7 cellular contexts compared by ENCODE assay signal in genomic region chr3:25789209-25789595, GRCh38. TPM values are rescaled to one million over a fixed set of nuclear protein-coding genes. Genes with fewer than 3 reads are reported as not detected.
DNase-seq lines count a peak whose midpoint lies in the region; ATAC-seq and TF ChIP-seq lines count a peak whose summit lies in the region.

No MANE protein-coding gene starts in this region.

- no peaks in the 10 kb centered on the region for H3K27me3 Mint-ChIP-seq in activated T-helper 2 cell treated with anti-CD3 and anti-CD28 coated beads, Interferon-gamma antibody, Interleukin-2, Interleukin-4, amounts not matched to agents 10 μg/mL and 5 μg/mL and 100 μg/mL, durations not matched to agents 14 hours and 24 hours and 36 hours (ENCODE audit: low read depth)

- H3K9me3 ChIP-seq in iPS-20b (ENCODE audit: insufficient read depth, low read depth, low read length) (no peaks in the 10 kb centered on the region), stomach (no peaks in the 10 kb centered on the region)

- peaks cover 26% of the 10 kb centered on the region for H3K36me3 Mint-ChIP-seq in activated T-helper 2 cell treated with anti-CD3 and anti-CD28 coated beads, Interferon-gamma antibody, Interleukin-2, Interleukin-4, amounts not matched to agents 10 μg/mL and 5 μg/mL and 100 μg/mL, durations not matched to agents 14 hours and 24 hours and 36 hours (ENCODE audit: low read depth)

- H3K27me3 ChIP-seq in HL-60 (ENCODE audit: insufficient read depth, poor library complexity, severe bottlenecking): no peaks in the 10 kb centered on the region
- peaks cover 7% of the 10 kb centered on the region for H3K27me3 ChIP-seq in iPS-20b (ENCODE audit: insufficient read depth, low read length)
- no peaks in the 10 kb centered on the region for H3K27me3 ChIP-seq in stomach

- H3K36me3 ChIP-seq in iPS-20b (ENCODE audit: insufficient read depth, low read depth, low read length): no peaks in the 10 kb centered on the region
- peaks cover 0 to 5% (median 3%) of the 10 kb centered on the region in 4 donors for H3K36me3 ChIP-seq in stomach

- peaks cover 52% of the 10 kb centered on the region for H3K4me1 Mint-ChIP-seq in activated T-helper 2 cell treated with anti-CD3 and anti-CD28 coated beads, Interferon-gamma antibody, Interleukin-2, Interleukin-4, amounts not matched to agents 10 μg/mL and 5 μg/mL and 100 μg/mL, durations not matched to agents 14 hours and 24 hours and 36 hours (ENCODE audit: low read depth)

- H3K9me3 Mint-ChIP-seq in activated T-helper 2 cell treated with anti-CD3 and anti-CD28 coated beads, Interferon-gamma antibody, Interleukin-2, Interleukin-4, amounts not matched to agents 10 μg/mL and 5 μg/mL and 100 μg/mL, durations not matched to agents 14 hours and 24 hours and 36 hours: no peaks in the 10 kb centered on the region

- peak overlapping the region; percentile 72 for H3K27ac ChIP-seq in HL-60 (replicated peaks)
- H3K27ac ChIP-seq in iPS-20b (ENCODE audit: low read length): no peak overlapping the region
- H3K27ac ChIP-seq in stomach: peak overlapping the region in 4 of 5 donors; percentile 79 to 94 (median 86)

- intact Hi-C loops in activated T-helper 2 cell treated with anti-CD3 and anti-CD28 coated beads, Interferon-gamma antibody, Interleukin-2, Interleukin-4, amounts not matched to agents 10 μg/mL and 5 μg/mL and 100 μg/mL, durations not matched to agents 14 hours and 24 hours and 36 hours (cut with micrococcal nuclease): loop anchor here (10.0 kb wide), 1 partner anchor 1806 kb away; no protein-coding TSS in a partner anchor
- intact Hi-C loops in stomach (cut with DNase I; ENCODE audit: low total_unique reads): no loop called here

- ATAC-seq in HG02623 (IDR thresholded peaks at IDR 0.05; ENCODE audit: unreplicated experiment): no peak

- DNase-seq in HL-60 (ENCODE audit: low read depth in 1 of 2, low spot score in 1 of 2): no peak
- no peak for DNase-seq in activated T-helper 2 cell treated with anti-CD3 and anti-CD28 coated beads, Interferon-gamma antibody, Interleukin-2, Interleukin-4, amounts not matched to agents 10 μg/mL and 5 μg/mL and 100 μg/mL, durations not matched to agents 14 hours and 24 hours and 36 hours (ENCODE audit: low spot score)
- no peak for DNase-seq in stomach
- no peak for DNase-seq in NCI-H446 (lab: John Stamatoyannopoulos, UW)
- no peak for DNase-seq in GM19240 (ENCODE audit: insufficient read length, low spot score)

- peak overlapping the region; percentile 97 for H3K27ac Mint-ChIP-seq in activated T-helper 2 cell treated with anti-CD3 and anti-CD28 coated beads, Interferon-gamma antibody, Interleukin-2, Interleukin-4, amounts not matched to agents 10 μg/mL and 5 μg/mL and 100 μg/mL, durations not matched to agents 14 hours and 24 hours and 36 hours

- H3K4me3 ChIP-seq in HL-60 (replicated peaks; ENCODE audit: insufficient read depth, low read length): peak overlapping the region; percentile 83
- peak overlapping the region; percentile 76 for H3K4me3 ChIP-seq in iPS-20b (ENCODE audit: low read length)
- peak overlapping the region; percentile 58 to 66 (median 60) for H3K4me3 ChIP-seq in stomach

- H3K9ac ChIP-seq in iPS-20b (ENCODE audit: low read depth, low read length): peak overlapping the region; percentile 76; the same call in 1 of the 2 replicates

- no peak for TF ChIP-seq EP300 in stomach (IDR thresholded peaks at IDR 0.05)

- no peak for TF ChIP-seq POLR2A in stomach (IDR thresholded peaks at IDR 0.05)

- H3K4me1 ChIP-seq in iPS-20b (ENCODE audit: insufficient read depth, low read length): peaks cover 17% of the 10 kb centered on the region; the same call in 1 of the 2 replicates
- peaks cover 5 to 42% (median 27%) of the 10 kb centered on the region in 4 donors for H3K4me1 ChIP-seq in stomach

- H3K4me3 Mint-ChIP-seq in activated T-helper 2 cell treated with anti-CD3 and anti-CD28 coated beads, Interferon-gamma antibody, Interleukin-2, Interleukin-4, amounts not matched to agents 10 μg/mL and 5 μg/mL and 100 μg/mL, durations not matched to agents 14 hours and 24 hours and 36 hours (ENCODE audit: low read depth): peak overlapping the region; percentile 92

- no peak for TF ChIP-seq CTCF in HL-60 (IDR thresholded peaks at IDR 0.05; ENCODE audit: insufficient read depth, low read length)
- no peak for TF ChIP-seq CTCF in stomach (IDR thresholded peaks at IDR 0.05)

- WGBS in stomach, 5 donors: 4 to 27% (median 16%) methylated on average over 2 of the region's 2 CpGs

RNA-seq across cellular contexts. Expression of gene OXSM, which starts 0.7 kb away (rescaled TPM):
- total RNA-seq in activated T-helper 2 cell treated with anti-CD3 and anti-CD28 coated beads, Interferon-gamma antibody, Interleukin-2, Interleukin-4, amounts not matched to agents 10 μg/mL and 5 μg/mL and 100 μg/mL, durations not matched to agents 14 hours and 24 hours and 36 hours: 15.7 and 15.8 TPM in 2 replicates
- total RNA-seq in stomach: 10 to 100 TPM in 1 of 5 donors, 1 to 10 TPM in 2, under 1 TPM in 1, not detected in 1; 0.58 to 89.3 (median 8.4) TPM
- 10 to 100 TPM in 2 of 3 donors, 1 to 10 TPM in 1; 8.4 to 15.1 (median 14.4) TPM for polyA plus RNA-seq in stomach

RNA-seq across cellular contexts. Expression of gene NGLY1, which starts 6.0 kb away (rescaled TPM):
- total RNA-seq in activated T-helper 2 cell treated with anti-CD3 and anti-CD28 coated beads, Interferon-gamma antibody, Interleukin-2, Interleukin-4, amounts not matched to agents 10 μg/mL and 5 μg/mL and 100 μg/mL, durations not matched to agents 14 hours and 24 hours and 36 hours: 71.6 and 78.8 TPM in 2 replicates
- 10 to 100 TPM; 16.8 to 64.8 (median 41.7) TPM for total RNA-seq in stomach
- 10 to 100 TPM; 15.9 to 20.9 (median 20.2) TPM for polyA plus RNA-seq in stomach
